2 cellular contexts compared by ENCODE assay signal in genomic region chr3:58074126-58074715, GRCh38.
A peak's percentile ranks its signal among the peaks of the same experiment; 100 is the strongest.
TF ChIP-seq lines count a peak whose summit lies in the region.

No MANE protein-coding gene starts in this region.

TF ChIP-seq in A549, 52 proteins besides CTCF, POLR2A, EP300 and RAD21 (continued from another document):
- TF ChIP-seq HMGXB4 (CRISPR knock-in tag; IDR thresholded peaks at IDR 0.05; ENCODE audit: borderline replicate concordance) (no peak), MAX (IDR thresholded peaks at IDR 0.05) (no peak), RCOR1 (IDR thresholded peaks at IDR 0.05; ENCODE audit: low read depth, low read length) (no peak)
TF ChIP-seq in A549: peak in this region for 0.

TF ChIP-seq in GM12878, 131 proteins besides CTCF, POLR2A, EP300 and RAD21 (continued from another document):
- TF ChIP-seq SKIL (IDR thresholded peaks at IDR 0.05; ENCODE audit: low read depth, poor library complexity, severe bottlenecking) (peak; percentile 40), ATF2 (IDR thresholded peaks at IDR 0.05; ENCODE audit: low read length) (no peak), ZNF217 (IDR thresholded peaks at IDR 0.05) (peak; percentile 62; the same call in 1 of the 2 replicates), CHD2 (IDR thresholded peaks at IDR 0.05; ENCODE audit: borderline replicate concordance, low read depth, low read length) (0 out of 2 replicates have a peak, but pooled peaks have one; percentile 30), HDAC2 (IDR thresholded peaks at IDR 0.05) (no peak), IRF4 (IDR thresholded peaks at IDR 0.05; ENCODE audit: low read depth, low read length) (0 out of 2 replicates have a peak, but pooled peaks have one; percentile 62), MEF2B (IDR thresholded peaks at IDR 0.05; ENCODE audit: partially characterized antibody, poor library complexity, severe bottlenecking) (peak; percentile 65)
